In genomic region chr2:240498171-240498957, GRCh38 we compare ENCODE assay signal across 18 cellular contexts.
"Had no signal": no experiment of that assay in that cellular context is flagged by ENCODE, and none has a peak within 500 bp of the region (broad histone marks: within the 10 kb centered on the region; RNA-seq: fewer than 3 reads in every experiment).

No MANE protein-coding gene starts in this region.

- H3K27me3 Mint-ChIP-seq: activated CD4-positive, alpha-beta memory T cell treated with anti-CD3 and anti-CD28 coated beads, Interleukin-2, amount 10 ng/mL, durations not matched to agents 7 days and 5 days; activated naive CD8-positive, alpha-beta T cell had no signal

- H3K4me1 Mint-ChIP-seq: activated CD4-positive, alpha-beta memory T cell treated with anti-CD3 and anti-CD28 coated beads, Interleukin-2, amount 10 ng/mL, durations not matched to agents 7 days and 5 days; nephron; stimulated activated effector memory CD8-positive, alpha-beta T cell treated with anti-CD3 and anti-CD28 coated beads, Interleukin-12 subunit alpha, Interleukin-12 subunit beta, amount 100 ng/mL, for 72 hours; WTC11 had no signal

- H3K27ac Mint-ChIP-seq: activated CD4-positive, alpha-beta memory T cell treated with anti-CD3 and anti-CD28 coated beads, Interleukin-2, amount 10 ng/mL, durations not matched to agents 7 days and 5 days; activated naive CD8-positive, alpha-beta T cell; nephron; stimulated activated effector memory CD8-positive, alpha-beta T cell treated with anti-CD3 and anti-CD28 coated beads, Interleukin-12 subunit alpha, Interleukin-12 subunit beta, amount 100 ng/mL, for 72 hours; WTC11 had no signal

- H3K4me1 ChIP-seq: gastroesophageal sphincter, heart left ventricle, prostate gland, testis had no signal

- ATAC-seq: gastroesophageal sphincter; heart left ventricle; left cardiac atrium; stimulated activated effector memory CD8-positive, alpha-beta T cell treated with anti-CD3 and anti-CD28 coated beads, Interleukin-12 subunit alpha, Interleukin-12 subunit beta, amount 100 ng/mL, for 72 hours; WTC11 had no signal

- H3K4me3 Mint-ChIP-seq: activated CD4-positive, alpha-beta memory T cell treated with anti-CD3 and anti-CD28 coated beads, Interleukin-2, amount 10 ng/mL, durations not matched to agents 7 days and 5 days; activated naive CD8-positive, alpha-beta T cell; nephron; stimulated activated effector memory CD8-positive, alpha-beta T cell treated with anti-CD3 and anti-CD28 coated beads, Interleukin-12 subunit alpha, Interleukin-12 subunit beta, amount 100 ng/mL, for 72 hours; WTC11 had no signal

- DNase-seq: activated CD4-positive, alpha-beta memory T cell treated with anti-CD3 and anti-CD28 coated beads, Interleukin-2, amount 10 ng/mL, durations not matched to agents 7 days and 5 days; activated CD4-positive, alpha-beta T cell treated with anti-CD3 and anti-CD28 coated beads for 48 hours; activated CD8-positive, alpha-beta memory T cell treated with anti-CD3 and anti-CD28 coated beads, Interleukin-2, amount 50 U/mL, for 4 hours; activated gamma-delta T cell; cerebellar nuclear complex; cortex of kidney; left cardiac atrium; right cardiac atrium; small intestine; stimulated activated CD4-positive, alpha-beta T cell treated with anti-CD3 and anti-CD28 coated beads, Interleukin-4, amount 100 ng/mL, for 1 hour; testis had no signal

- H3K9me3 ChIP-seq: gastroesophageal sphincter, heart left ventricle, prostate gland, testis had no signal

- H3K4me3 ChIP-seq: gastroesophageal sphincter, heart left ventricle, prostate gland, testis had no signal

- H3K27me3 ChIP-seq: gastroesophageal sphincter, heart left ventricle, testis had no signal

- H3K36me3 ChIP-seq: prostate gland had no signal

- H3K27ac ChIP-seq: gastroesophageal sphincter, heart left ventricle, prostate gland, testis had no signal
